ENCODE assay signal across 8 cellular contexts in the genomic region with DNA sequence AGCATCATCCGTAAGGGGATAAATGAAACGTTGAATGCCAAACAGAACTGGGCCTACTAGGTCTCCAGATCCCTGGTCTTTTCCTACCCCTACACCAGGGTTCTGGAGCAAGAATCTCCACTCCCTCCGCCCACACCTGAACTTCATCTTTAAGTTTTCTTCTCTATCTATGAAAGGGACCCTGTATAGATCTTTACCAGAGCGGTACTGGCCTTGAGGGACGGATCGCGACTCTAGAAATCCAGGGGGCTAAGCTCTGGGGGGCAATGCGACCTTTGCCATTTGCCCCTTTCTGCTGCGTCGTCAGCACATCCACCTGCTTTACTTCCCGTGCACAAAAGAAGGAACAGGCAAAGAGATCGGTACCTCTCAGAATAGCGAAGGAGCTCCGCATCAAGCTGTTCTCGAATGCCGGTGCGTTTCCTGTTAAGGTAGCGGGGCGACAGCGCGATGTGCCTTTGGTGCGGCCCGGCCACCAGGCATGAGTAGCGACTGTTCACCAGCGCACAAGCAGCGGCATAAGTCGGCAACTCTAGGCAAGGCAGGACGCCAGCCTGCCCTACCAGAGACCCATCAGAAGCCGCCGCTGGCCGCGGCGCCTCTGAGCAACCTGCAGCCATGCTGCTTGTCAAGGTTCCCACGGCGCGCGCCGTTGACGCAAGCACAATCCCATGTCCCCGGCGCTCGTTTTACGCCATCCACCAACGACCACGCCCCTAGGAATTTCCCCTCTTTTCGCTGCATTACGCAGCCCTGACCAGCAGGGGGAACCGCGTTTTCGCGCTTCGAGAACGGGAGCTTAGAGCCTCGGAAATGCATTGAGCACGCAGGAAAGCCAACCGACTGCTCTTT. TPM values are rescaled to one million over a fixed set of nuclear protein-coding genes. Genes with fewer than 3 reads are reported as not detected.
DNase-seq lines count a peak whose midpoint lies in the region; ATAC-seq and TF ChIP-seq lines count a peak whose summit lies in the region.

A gene with protein sequence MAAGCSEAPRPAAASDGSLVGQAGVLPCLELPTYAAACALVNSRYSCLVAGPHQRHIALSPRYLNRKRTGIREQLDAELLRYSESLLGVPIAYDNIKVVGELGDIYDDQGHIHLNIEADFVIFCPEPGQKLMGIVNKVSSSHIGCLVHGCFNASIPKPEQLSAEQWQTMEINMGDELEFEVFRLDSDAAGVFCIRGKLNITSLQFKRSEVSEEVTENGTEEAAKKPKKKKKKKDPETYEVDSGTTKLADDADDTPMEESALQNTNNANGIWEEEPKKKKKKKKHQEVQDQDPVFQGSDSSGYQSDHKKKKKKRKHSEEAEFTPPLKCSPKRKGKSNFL (minus strand): TSS at position 641 of the 852 bp plus-strand sequence. CDS start 21 bp downstream, at position 620.

- ATAC-seq in HG02763 (IDR thresholded peaks at IDR 0.05; ENCODE audit: unreplicated experiment): peak; percentile 99

- H3K9me3 ChIP-seq in cardiac muscle cell (ENCODE audit: low read depth) (no peaks in the 10 kb centered on the region), parathyroid adenoma (ENCODE audit: control insufficient read depth, low read length) (no peaks in the 10 kb centered on the region), tibial nerve (no peaks in the 10 kb centered on the region)

- no peaks in the 10 kb centered on the region for H3K36me3 ChIP-seq in cardiac muscle cell
- H3K36me3 ChIP-seq in parathyroid adenoma (ENCODE audit: control insufficient read depth, insufficient read depth, low read length): no peaks in the 10 kb centered on the region
- H3K36me3 ChIP-seq in tibial nerve: peaks cover 0 to 5% (median 0%) of the 10 kb centered on the region in 3 donors

- peak; percentile 97 for TF ChIP-seq EP300 in tibial nerve (IDR thresholded peaks at IDR 0.05)

- peak within 1 kb of the TSS; percentile 70 for H3K4me2 ChIP-seq in parathyroid adenoma (ENCODE audit: low read length)

- H3K4me1 ChIP-seq in cardiac muscle cell (ENCODE audit: low read depth) (peaks cover 6% of the 10 kb centered on the region), parathyroid adenoma (peaks cover 4% of the 10 kb centered on the region), tibial nerve (peaks cover 0 to 27% (median 13%) of the 10 kb centered on the region in 4 donors)

- H3K27me3 ChIP-seq in cardiac muscle cell (peaks cover 7% of the 10 kb centered on the region), parathyroid adenoma (ENCODE audit: control insufficient read depth, insufficient read depth, low read length) (no peaks in the 10 kb centered on the region), tibial nerve (no peaks in the 10 kb centered on the region)

- peak within 1 kb of the TSS; percentile 82 for H3K27ac ChIP-seq in cardiac muscle cell
- H3K27ac ChIP-seq in parathyroid adenoma: peak within 1 kb of the TSS; percentile 50
- peak within 1 kb of the TSS; percentile 68 to 90 (median 84) for H3K27ac ChIP-seq in tibial nerve

- peak within 1 kb of the TSS; percentile 89 for H2AFZ ChIP-seq in parathyroid adenoma

- WGBS in tibial nerve, 2 donors: 0% methylated on average over 23 to 53 of the region's 56 CpGs

- H3K4me3 ChIP-seq in cardiac muscle cell (peak within 1 kb of the TSS; percentile 83), parathyroid adenoma (ENCODE audit: low read depth, low read length) (peak within 1 kb of the TSS; percentile 92), tibial nerve (peak within 1 kb of the TSS; percentile 74 to 99 (median 90))

- TF ChIP-seq POLR2A in tibial nerve (IDR thresholded peaks at IDR 0.05): peak; percentile 74 to 84

- peak within 1 kb of the TSS; percentile 2 for H3K9ac ChIP-seq in parathyroid adenoma

- DNase-seq in NCI-H1417 (lab: John Stamatoyannopoulos, UW) (peak; percentile 99), SW 1271 (lab: John Stamatoyannopoulos, UW) (peak; percentile 89 to 97), cardiac muscle cell (ENCODE audit: low read depth in 1 of 2, low spot score in 1 of 2) (peak; percentile 97 to 98), tibial nerve (ENCODE audit: low spot score in 2 of 2) (peak; percentile 86 to 89)
- peak; percentile 81 for DNase-seq in activated naive CD8-positive, alpha-beta T cell treated with anti-CD3 and anti-CD28 coated beads, Interleukin-2, amount 50 U/mL, for 16 hours (ENCODE audit: low read depth, low spot score)

- H3K79me2 ChIP-seq in parathyroid adenoma: peaks cover 6% of the 10 kb centered on the region

- TF ChIP-seq CTCF in GM12874 (IDR thresholded peaks at IDR 0.05; ENCODE audit: insufficient read depth, low read depth, low read length) (peak; percentile 87), cardiac muscle cell (IDR thresholded peaks at IDR 0.05; ENCODE audit: low read depth, low read length) (peak; percentile 92), parathyroid adenoma (IDR thresholded peaks at IDR 0.05) (peak; percentile 93), tibial nerve (IDR thresholded peaks at IDR 0.05) (peak; percentile 86 to 97 (median 92))

RNA-seq across cellular contexts. Expression of the gene that starts here (rescaled TPM):
- total RNA-seq in cardiac muscle cell: 9.1 and 9.2 TPM in 2 replicates
- 14.3 and 15.7 TPM in 2 replicates for polyA plus RNA-seq in cardiac muscle cell
- 10 to 100 TPM; 10.6 to 30.3 (median 12.8) TPM for total RNA-seq in tibial nerve

Comparison
In these comparisons a context has a peak if more than half of its experiments do, and no peak if none do; other contexts are left out.
1. Peak in every context shown above with its lines: DNase-seq, ATAC-seq, H3K4me3 ChIP-seq and H3K27ac ChIP-seq.